In genomic region chr7:100897111-100897608, GRCh38 we compare ENCODE assay signal across 8 cellular contexts. TPM values are rescaled to one million over a fixed set of nuclear protein-coding genes. Genes with fewer than 3 reads are reported as not detected.
DNase-seq lines count a peak whose midpoint lies in the region; TF ChIP-seq lines count a peak whose summit lies in the region.

No MANE protein-coding gene starts in this region.

- H3K36me3 Mint-ChIP-seq in mesothelial cell of epicardium = no peaks in the 10 kb centered on the region

- 3% methylated on average over 35 of the region's 35 CpGs for WGBS in ectodermal cell, 2 experiments
- 0 to 14% methylated on average over 1 to 21 of the region's 35 CpGs for WGBS in testis, 2 donors

- peaks cover 22% of the 10 kb centered on the region for H3K27me3 Mint-ChIP-seq in mesothelial cell of epicardium (ENCODE audit: low read depth)

- H3K36me3 ChIP-seq in ectodermal cell (ENCODE audit: control insufficient read depth, insufficient read depth, low read length) (no peaks in the 10 kb centered on the region), testis (ENCODE audit: low read depth, missing control alignments) (no peaks in the 10 kb centered on the region), MG63 (no peaks in the 10 kb centered on the region)

- peak overlapping the region; percentile 64 for H3K4me3 Mint-ChIP-seq in mesothelial cell of epicardium

- no peaks in the 10 kb centered on the region for H3K9me3 Mint-ChIP-seq in mesothelial cell of epicardium

- H3K4me3 ChIP-seq in HFF-Myc (replicated peaks; ENCODE audit: low read depth, low read length) = no peak overlapping the region
- H3K4me3 ChIP-seq in ectodermal cell (ENCODE audit: insufficient read depth, low read depth, low read length) = peak overlapping the region; percentile 18
- H3K4me3 ChIP-seq in testis = peak overlapping the region; percentile 9 to 48
- no peak overlapping the region for H3K4me3 ChIP-seq in MG63

- H3K27ac Mint-ChIP-seq in mesothelial cell of epicardium = no peak overlapping the region

- no peak for TF ChIP-seq POLR2A in testis (IDR thresholded peaks at IDR 0.05)

- H3K4me1 ChIP-seq in ectodermal cell (ENCODE audit: control insufficient read depth, insufficient read depth, low read length) (peaks cover 16% of the 10 kb centered on the region), testis (peaks cover 12% of the 10 kb centered on the region)

- peak; percentile 48 for DNase-seq in AG08395 (ENCODE audit: low spot score)
- no peak for DNase-seq in HFF-Myc (ENCODE audit: extremely low read depth, low read depth)
- peak; percentile 52 for DNase-seq in activated CD4-positive, alpha-beta T cell treated with anti-CD3 and anti-CD28 coated beads for 1 hour
- peak; percentile 67 to 81 for DNase-seq in mesothelial cell of epicardium (ENCODE audit: low spot score in 2 of 2, unreplicated experiment in 2 of 2)
- DNase-seq in testis = peak; percentile 74
- no peak for DNase-seq in MG63
- DNase-seq in NOMO-1 (lab: John Stamatoyannopoulos, UW; ENCODE audit: unreplicated experiment in 2 of 2) = no peak

- H3K27ac ChIP-seq in ectodermal cell (ENCODE audit: insufficient read depth, low read depth, low read length, poor library complexity, severe bottlenecking) (no peak overlapping the region), testis (no peak overlapping the region)

- H3K9me3 ChIP-seq in ectodermal cell (ENCODE audit: control insufficient read depth, low read length) = no peaks in the 10 kb centered on the region
- H3K9me3 ChIP-seq in testis = no peaks in the 10 kb centered on the region
- no peaks in the 10 kb centered on the region for H3K9me3 ChIP-seq in MG63

- H3K27me3 ChIP-seq in ectodermal cell (ENCODE audit: control insufficient read depth, insufficient read depth, low read length, poor library complexity, severe bottlenecking) (peaks cover 36% of the 10 kb centered on the region), testis (no peaks in the 10 kb centered on the region), MG63 (peaks cover 15% of the 10 kb centered on the region)

- peaks cover 16% of the 10 kb centered on the region for H3K4me1 Mint-ChIP-seq in mesothelial cell of epicardium

- peak; percentile 67 for TF ChIP-seq CTCF in HFF-Myc (IDR thresholded peaks at IDR 0.05; ENCODE audit: low read depth, low read length, missing control alignments)
- peak; percentile 90 for TF ChIP-seq CTCF in mesothelial cell of epicardium (IDR thresholded peaks at IDR 0.05; ENCODE audit: unreplicated experiment)
- peak; percentile 67 to 84 (median 83) for TF ChIP-seq CTCF in testis (IDR thresholded peaks at IDR 0.05)

- intact Hi-C loops in testis (cut with DNase I; ENCODE audit: low total_unique reads) = loop anchor here (5.0 kb wide), 1 partner anchor 160 kb away; no protein-coding TSS in a partner anchor

RNA-seq across cellular contexts. Expression of gene ACHE, which starts 1.5 kb away (rescaled TPM):
- polyA plus RNA-seq in ectodermal cell (2013, experiment 1 of 4) = 1.6 TPM
- polyA plus RNA-seq in ectodermal cell (2013, experiment 2 of 4) = 2.1 TPM
- polyA plus RNA-seq in ectodermal cell (2013, experiment 3 of 4) = 1.4 TPM
- polyA plus RNA-seq in ectodermal cell (2013, experiment 4 of 4) = 1.7 TPM
- total RNA-seq in mesothelial cell of epicardium = 9.2 to 10.4 TPM (median 9.6 TPM) in 3 replicates
- 10 to 100 TPM in 1 of 2 donors, 1 to 10 TPM in 1; 9.8 to 10.5 TPM for total RNA-seq in testis
- 5.1 TPM for polyA plus RNA-seq in testis (ENCODE audit: insufficient read depth, low read depth, low replicate concordance)
- not detected in 2 replicates for total RNA-seq in MG63 (2014; rRNA removed; shearing (Covaris generic); ENCODE audit: low replicate concordance)

RNA-seq across cellular contexts. Expression of gene UFSP1, which starts 7.6 kb away (rescaled TPM):
- polyA plus RNA-seq in ectodermal cell (2013, experiment 1 of 4) = 0.72 TPM
- 1.5 TPM for polyA plus RNA-seq in ectodermal cell (2013, experiment 2 of 4)
- 1.9 TPM for polyA plus RNA-seq in ectodermal cell (2013, experiment 3 of 4)
- polyA plus RNA-seq in ectodermal cell (2013, experiment 4 of 4) = 1.7 TPM
- total RNA-seq in mesothelial cell of epicardium = 6.0 to 8.0 TPM (median 6.4 TPM) in 3 replicates
- total RNA-seq in testis = 1 to 10 TPM; 3.0 to 4.2 TPM
- 1.3 TPM for polyA plus RNA-seq in testis (ENCODE audit: insufficient read depth, low read depth, low replicate concordance)
- total RNA-seq in MG63 (2014; rRNA removed; shearing (Covaris generic); ENCODE audit: low replicate concordance) = 5.4 and 6.8 TPM in 2 replicates

RNA-seq across cellular contexts. Expression of gene SRRT, which starts 22.3 kb away (rescaled TPM):
- polyA plus RNA-seq in ectodermal cell (2013, experiment 1 of 4) = 216 TPM
- 222 TPM for polyA plus RNA-seq in ectodermal cell (2013, experiment 2 of 4)
- polyA plus RNA-seq in ectodermal cell (2013, experiment 3 of 4) = 173 TPM
- 166 TPM for polyA plus RNA-seq in ectodermal cell (2013, experiment 4 of 4)
- total RNA-seq in mesothelial cell of epicardium (229 to 245 TPM (median 240 TPM) in 3 replicates), testis (100 to 1,000 TPM; 255 to 291 TPM)
- 389 TPM for polyA plus RNA-seq in testis (ENCODE audit: insufficient read depth, low read depth, low replicate concordance)
- total RNA-seq in MG63 (2014; rRNA removed; shearing (Covaris generic); ENCODE audit: low replicate concordance) = 60.3 and 102 TPM in 2 replicates

RNA-seq across cellular contexts. Expression of gene TRIP6, which starts 30.0 kb away (rescaled TPM):
- polyA plus RNA-seq in ectodermal cell (2013, experiment 1 of 4) = 66.3 TPM
- polyA plus RNA-seq in ectodermal cell (2013, experiment 2 of 4) = 57.5 TPM
- polyA plus RNA-seq in ectodermal cell (2013, experiment 3 of 4) = 56.4 TPM
- polyA plus RNA-seq in ectodermal cell (2013, experiment 4 of 4) = 57.8 TPM
- 101 to 109 TPM (median 107 TPM) in 3 replicates for total RNA-seq in mesothelial cell of epicardium
- 10 to 100 TPM; 46.8 to 99.6 TPM for total RNA-seq in testis
- polyA plus RNA-seq in testis (ENCODE audit: insufficient read depth, low read depth, low replicate concordance) = 49.8 TPM
- 147 and 173 TPM in 2 replicates for total RNA-seq in MG63 (2014; rRNA removed; shearing (Covaris generic); ENCODE audit: low replicate concordance)

RNA-seq across cellular contexts. Expression of gene SLC12A9, which starts 44.6 kb away (rescaled TPM):
- polyA plus RNA-seq in ectodermal cell (2013, experiment 1 of 4) = 25.9 TPM
- 26.2 TPM for polyA plus RNA-seq in ectodermal cell (2013, experiment 2 of 4)
- 21.4 TPM for polyA plus RNA-seq in ectodermal cell (2013, experiment 3 of 4)
- 19.9 TPM for polyA plus RNA-seq in ectodermal cell (2013, experiment 4 of 4)
- total RNA-seq in mesothelial cell of epicardium (30.9 to 39.1 TPM (median 37.5 TPM) in 3 replicates), testis (10 to 100 TPM; 13.8 to 18.9 TPM)
- polyA plus RNA-seq in testis (ENCODE audit: insufficient read depth, low read depth, low replicate concordance) = 12.8 TPM
- total RNA-seq in MG63 (2014; rRNA removed; shearing (Covaris generic); ENCODE audit: low replicate concordance) = 12.0 and 13.6 TPM in 2 replicates

Comparison
In these comparisons a context has a peak if more than half of its experiments do, and no peak if none do; other contexts are left out.
1. DNase-seq: peak in AG08395 (single experiment), activated CD4-positive, alpha-beta T cell treated with anti-CD3 and anti-CD28 coated beads for 1 hour (single experiment), mesothelial cell of epicardium (2 of 2) and testis (single experiment); none in HFF-Myc (single experiment), MG63 (single experiment) and NOMO-1 (0 of 2).
2. H3K4me3 ChIP-seq: peak in ectodermal cell (single experiment) and testis (2 of 2); none in HFF-Myc (single experiment) and MG63 (single experiment).
3. RNA of gene ACHE, which starts 1.5 kb away (total RNA-seq): 9.8 to 10.5 TPM in testis and 9.2 to 10.4 TPM in mesothelial cell of epicardium; not detected in MG63; every median in the first group is over 10 times any median in the second.
4. Peak in every context shown above with its lines, with median percentiles within 50 percentile points of each other: CTCF ChIP-seq.